27 cellular contexts compared by ENCODE assay signal in genomic region chr5:4684946-4685345, GRCh38.
"Had no signal": no experiment of that assay in that cellular context is flagged by ENCODE, and none has a peak within 500 bp of the region (broad histone marks: within the 10 kb centered on the region; RNA-seq: fewer than 3 reads in every experiment).

No MANE protein-coding gene starts in this region.

- ATAC-seq: stimulated activated effector memory CD8-positive, alpha-beta T cell treated with anti-CD3 and anti-CD28 coated beads, Interleukin-12 subunit alpha, Interleukin-12 subunit beta, amount 100 ng/mL, for 72 hours; stimulated activated memory B cell treated with anti-CD40 and anti-IgM and Interleukin-4, amounts not matched to agents 10 μg/mL and 1 μg/mL and 100 μg/mL, for 72 hours; stimulated activated naive B cell treated with anti-CD40 and anti-IgM and Interleukin-4, amounts not matched to agents 10 μg/mL and 1 μg/mL and 100 μg/mL, for 72 hours; stimulated activated naive CD8-positive, alpha-beta T cell treated with anti-CD3 and anti-CD28 coated beads, Interleukin-15, amount 100 ng/mL, for 72 hours; stimulated activated naive CD8-positive, alpha-beta T cell treated with anti-CD3 and anti-CD28 coated beads, Interleukin-15, Interleukin-2, amounts not matched to agents 100 U/mL and 50 U/mL, for 24 hours; upper lobe of right lung had no signal

- FAIRE-seq: urothelium cell line had no signal

- H3K36me3 ChIP-seq: stomach, suprapubic skin, thoracic aorta, thyroid gland, tibial artery, tibial nerve, transverse colon, upper lobe of left lung, upper lobe of right lung, uterus, vagina had no signal

- DNase-seq: stimulated activated CD4-positive, alpha-beta T cell treated with anti-CD3 and anti-CD28 coated beads, Interleukin-2, amount 100 ng/mL, for 48 hours; stimulated activated CD4-positive, alpha-beta T cell treated with anti-CD3 and anti-CD28 coated beads, Interleukin-4, amount 100 ng/mL, for 1 hour; stimulated activated CD4-positive, alpha-beta T cell treated with anti-CD3 and anti-CD28 coated beads, Interleukin-4, amount 100 ng/mL, for 24 hours; stimulated activated CD4-positive, alpha-beta T cell treated with anti-CD3 and anti-CD28 coated beads, Interleukin-4, amount 100 ng/mL, for 4 hours; stimulated activated CD8-positive, alpha-beta memory T cell treated with anti-CD3 and anti-CD28 coated beads, Interleukin-4, amount 100 ng/mL, for 48 hours; stimulated activated naive B cell treated with anti-CD40 and anti-IgM and Interleukin-4, amounts not matched to agents 10 μg/mL and 1 μg/mL and 100 μg/mL, for 72 hours; stimulated activated naive CD4-positive, alpha-beta T cell; stimulated activated naive CD4-positive, alpha-beta T cell treated with Interleukin-2 at 50 U/mL for 16 hours; stimulated activated naive CD8-positive, alpha-beta T cell treated with anti-CD3 and anti-CD28 coated beads, Interleukin-15, amount 100 ng/mL, for 72 hours; stimulated activated naive CD8-positive, alpha-beta T cell treated with anti-CD3 and anti-CD28 coated beads, Interleukin-15, Interleukin-2, amounts not matched to agents 100 U/mL and 50 U/mL, for 24 hours; stomach; substantia nigra; testis; thyroid gland; tibial artery; transverse colon; trophoblast cell; upper lobe of left lung; upper lobe of right lung; uterus had no signal

- H3K27me3 ChIP-seq: stomach, suprapubic skin, testis, thyroid gland, tibial artery, tibial nerve, transverse colon, upper lobe of left lung, upper lobe of right lung, uterus, vagina had no signal

- H3K4me3 ChIP-seq: stomach, suprapubic skin, testis, thoracic aorta, thyroid gland, tibial artery, tibial nerve, transverse colon, upper lobe of left lung, upper lobe of right lung, uterus, vagina had no signal

- H3K9me3 ChIP-seq: testis, thoracic aorta, thyroid gland, upper lobe of right lung, uterus had no signal

- H3K27ac ChIP-seq: stomach, suprapubic skin, testis, thoracic aorta, thyroid gland, tibial artery, tibial nerve, transverse colon, upper lobe of left lung, upper lobe of right lung, uterus, vagina had no signal

- H3K4me1 ChIP-seq: stomach, suprapubic skin, testis, thyroid gland, tibial artery, tibial nerve, transverse colon, upper lobe of left lung, upper lobe of right lung, uterus, vagina had no signal
